Comparison of ENCODE assay signal across 17 cellular contexts in the genomic region with DNA sequence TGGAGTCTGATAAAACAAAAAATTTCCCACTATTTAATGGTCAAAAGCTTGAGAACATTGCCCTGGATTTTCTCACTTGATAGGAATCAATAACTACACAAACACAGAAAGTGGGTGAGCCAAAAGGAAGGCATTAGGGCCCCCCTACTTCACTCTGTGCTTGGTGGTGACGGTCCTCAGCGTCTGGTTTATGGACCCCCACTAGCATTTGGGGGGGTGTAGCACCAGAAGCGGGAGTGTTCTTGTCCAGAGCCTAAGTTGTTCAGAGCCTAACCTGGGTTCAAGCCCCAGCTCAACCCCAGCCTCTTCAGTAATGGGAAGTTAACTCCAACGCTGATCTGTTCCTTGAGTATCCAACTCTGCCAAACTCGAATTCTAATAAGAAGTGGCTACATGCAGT. TPM values are rescaled to one million over a fixed set of nuclear protein-coding genes. Genes with fewer than 3 reads are reported as not detected.
DNase-seq lines count a peak whose midpoint lies in the region; ATAC-seq and TF ChIP-seq lines count a peak whose summit lies in the region.
"Had no signal": no experiment of that assay in that cellular context is flagged by ENCODE, and none has a peak within 500 bp of the region (broad histone marks: within the 10 kb centered on the region; RNA-seq: fewer than 3 reads in every experiment).

No MANE protein-coding gene starts in this region.

- H2AFZ ChIP-seq in ACC112 (ENCODE audit: low read length, unreplicated experiment), result no peak overlapping the region

- DNase-seq in Panc1 (ENCODE audit: low read depth, low spot score) (no peak), osteocyte (ENCODE audit: extremely low spot score, unreplicated experiment) (peak; percentile 53), adrenal gland (no peak), T1000 (lab: John Stamatoyannopoulos, UW) (no peak)
- DNase-seq in activated naive CD4-positive, alpha-beta T cell treated with anti-CD3 and anti-CD28 coated beads, Interleukin-2, amount 50 U/mL, for 16 hours, result no peak
- DNase-seq in activated T-helper 1 cell treated with anti-CD3 and anti-CD28 coated beads, Interleukin-12 subunit alpha, Interleukin-12 subunit beta, Interleukin-2, Interleukin-4 antibody, amounts not matched to agents 30 ng/mL and 10 ng/mL and 1 ng/mL, durations not matched to agents 14 hours and 24 hours and 36 hours (ENCODE audit: low spot score), result no peak
- DNase-seq: AML-193; CD4-positive, alpha-beta T cell; DMS79 treated with DMSO at 0.1 percent for 48 hours; NCI-H1417 treated with DMSO at 0.1 percent for 48 hours; NCI-H2029; NCI-H510A treated with DMSO at 0.1 percent for 48 hours had no signal

- ATAC-seq in Panc1, result no peak
- ATAC-seq: A549, HCT116 had no signal

- H3K36me3 Mint-ChIP-seq in osteocyte (ENCODE audit: unreplicated experiment), result peaks cover 5% of the 10 kb centered on the region
- H3K36me3 Mint-ChIP-seq in activated T-helper 1 cell treated with anti-CD3 and anti-CD28 coated beads, Interleukin-12 subunit alpha, Interleukin-12 subunit beta, Interleukin-2, Interleukin-4 antibody, amounts not matched to agents 30 ng/mL and 10 ng/mL and 1 ng/mL, durations not matched to agents 14 hours and 24 hours and 36 hours (ENCODE audit: low read depth), result peaks cover 10% of the 10 kb centered on the region

- no peak for TF ChIP-seq POLR2A in adrenal gland (IDR thresholded peaks at IDR 0.05)

- H3K27me3 ChIP-seq in ACC112 (ENCODE audit: insufficient read depth, low read length) (no peaks in the 10 kb centered on the region), Panc1 (ENCODE audit: control insufficient read depth, insufficient read depth, low read length) (no peaks in the 10 kb centered on the region), esophagus (ENCODE audit: control insufficient read depth in 1 of 2, insufficient read depth in 2 of 2, low read length in 2 of 2) (no peaks in the 10 kb centered on the region), adrenal gland (no peaks in the 10 kb centered on the region)

- H3K4me3 Mint-ChIP-seq in osteocyte (ENCODE audit: unreplicated experiment), result no peak overlapping the region
- no peak overlapping the region for H3K4me3 Mint-ChIP-seq in activated T-helper 1 cell treated with anti-CD3 and anti-CD28 coated beads, Interleukin-12 subunit alpha, Interleukin-12 subunit beta, Interleukin-2, Interleukin-4 antibody, amounts not matched to agents 30 ng/mL and 10 ng/mL and 1 ng/mL, durations not matched to agents 14 hours and 24 hours and 36 hours
- H3K4me3 Mint-ChIP-seq: CD4-positive, alpha-beta T cell; IgD-negative memory B cell had no signal

- H3K4me3 ChIP-seq in ACC112 (ENCODE audit: low read depth, low read length) (no peak overlapping the region), Panc1 (ENCODE audit: low read depth in 2 of 2, low read length in 2 of 2) (no peak overlapping the region), esophagus (ENCODE audit: low read depth in 1 of 2, low read length in 2 of 2) (no peak overlapping the region), adrenal gland (no peak overlapping the region)
- H3K4me3 ChIP-seq: A549 had no signal

- CTCF ChIA-PET in Panc1 (lab: Charles Lee), result no interaction called here

- H3K27ac Mint-ChIP-seq in osteocyte (ENCODE audit: unreplicated experiment), result no peak overlapping the region
- no peak overlapping the region for H3K27ac Mint-ChIP-seq in activated T-helper 1 cell treated with anti-CD3 and anti-CD28 coated beads, Interleukin-12 subunit alpha, Interleukin-12 subunit beta, Interleukin-2, Interleukin-4 antibody, amounts not matched to agents 30 ng/mL and 10 ng/mL and 1 ng/mL, durations not matched to agents 14 hours and 24 hours and 36 hours
- H3K27ac Mint-ChIP-seq: CD4-positive, alpha-beta T cell had no signal

- 91 to 92% methylated on average over 5 of the region's 5 CpGs for WGBS in esophagus, 2 donors
- 87 to 93% (median 90%) methylated on average over 5 of the region's 5 CpGs for WGBS in adrenal gland, 4 donors

- in situ Hi-C loops in Panc1 (cut with HindIII; ENCODE audit: low pct_unique_long_range_greater_than_20kb, low sequenced_read_pairs), result no loop called here

- H3K4me1 Mint-ChIP-seq in osteocyte (ENCODE audit: unreplicated experiment), result peaks cover 14% of the 10 kb centered on the region
- peaks cover 20% of the 10 kb centered on the region for H3K4me1 Mint-ChIP-seq in activated T-helper 1 cell treated with anti-CD3 and anti-CD28 coated beads, Interleukin-12 subunit alpha, Interleukin-12 subunit beta, Interleukin-2, Interleukin-4 antibody, amounts not matched to agents 30 ng/mL and 10 ng/mL and 1 ng/mL, durations not matched to agents 14 hours and 24 hours and 36 hours (ENCODE audit: low read depth)

- H3K9me3 Mint-ChIP-seq in osteocyte (ENCODE audit: unreplicated experiment), result no peaks in the 10 kb centered on the region
- no peaks in the 10 kb centered on the region for H3K9me3 Mint-ChIP-seq in activated T-helper 1 cell treated with anti-CD3 and anti-CD28 coated beads, Interleukin-12 subunit alpha, Interleukin-12 subunit beta, Interleukin-2, Interleukin-4 antibody, amounts not matched to agents 30 ng/mL and 10 ng/mL and 1 ng/mL, durations not matched to agents 14 hours and 24 hours and 36 hours
- H3K9me3 Mint-ChIP-seq: CD4-positive, alpha-beta T cell; IgD-negative memory B cell had no signal

- BruUV-seq in Panc1 (replicated peaks; lab: Mats Ljungman, UMichigan), result no TSS peak

- POLR2A ChIA-PET in Panc1 (lab: Charles Lee), result interaction anchor here (0.6 kb wide), 1 partner anchor 144 kb away, joined by 3 read pairs; no protein-coding TSS in a partner anchor

- H3K27me3 Mint-ChIP-seq in osteocyte (ENCODE audit: unreplicated experiment), result no peaks in the 10 kb centered on the region
- H3K27me3 Mint-ChIP-seq in activated T-helper 1 cell treated with anti-CD3 and anti-CD28 coated beads, Interleukin-12 subunit alpha, Interleukin-12 subunit beta, Interleukin-2, Interleukin-4 antibody, amounts not matched to agents 30 ng/mL and 10 ng/mL and 1 ng/mL, durations not matched to agents 14 hours and 24 hours and 36 hours (ENCODE audit: insufficient read depth), result no peaks in the 10 kb centered on the region
- H3K27me3 Mint-ChIP-seq: CD4-positive, alpha-beta T cell; IgD-negative memory B cell had no signal

- H3K27ac ChIP-seq in ACC112 (ENCODE audit: low read depth, low read length) (peak overlapping the region; percentile 47; the same call in 1 of the 2 replicates), Panc1 (ENCODE audit: low read length) (peak overlapping the region; percentile 35; the same call in 1 of the 2 replicates), esophagus (ENCODE audit: low read depth in 2 of 2, low read length in 1 of 2) (peak overlapping the region; percentile 83 to 98), adrenal gland (no peak overlapping the region)

- peaks cover 5% of the 10 kb centered on the region; the same call in 1 of the 2 replicates for H3K36me3 ChIP-seq in ACC112 (ENCODE audit: insufficient read depth, low read length)
- no peaks in the 10 kb centered on the region for H3K36me3 ChIP-seq in Panc1 (ENCODE audit: control insufficient read depth, insufficient read depth, low read length)
- peaks cover 2 to 3% of the 10 kb centered on the region in 2 donors for H3K36me3 ChIP-seq in esophagus (ENCODE audit: control insufficient read depth in 2 of 2, insufficient read depth in 2 of 2, low read length in 1 of 2)
- peaks cover 0 to 4% of the 10 kb centered on the region in 2 donors for H3K36me3 ChIP-seq in adrenal gland (replicated peaks in 1 of 2)

- H3K4me1 ChIP-seq in ACC112 (ENCODE audit: control insufficient read depth, insufficient read depth, low read length, unreplicated experiment) (peaks cover 29% of the 10 kb centered on the region), Panc1 (ENCODE audit: control insufficient read depth, insufficient read depth, low read length) (peaks cover 3% of the 10 kb centered on the region), esophagus (ENCODE audit: control insufficient read depth in 2 of 2, insufficient read depth in 2 of 2, low read length in 1 of 2) (peaks cover 2 to 12% of the 10 kb centered on the region in 2 donors), adrenal gland (replicated peaks in 1 of 2) (no peaks in the 10 kb centered on the region)

- H3K79me2 ChIP-seq in ACC112 (ENCODE audit: control insufficient read depth, insufficient read depth, low read length, unreplicated experiment), result no peaks in the 10 kb centered on the region

- H3K9me3 ChIP-seq in Panc1 (ENCODE audit: control insufficient read depth, insufficient read depth, low read depth, low read length) (no peaks in the 10 kb centered on the region), esophagus (ENCODE audit: control insufficient read depth in 2 of 2, insufficient read depth in 1 of 2, low read depth in 1 of 2, low read length in 1 of 2) (no peaks in the 10 kb centered on the region), adrenal gland (replicated peaks in 1 of 3) (no peaks in the 10 kb centered on the region)
- H3K9me3 ChIP-seq: A549 had no signal

- no peak for TF ChIP-seq CTCF in Panc1 (IDR thresholded peaks at IDR 0.05)
- no peak for TF ChIP-seq CTCF in osteocyte (IDR thresholded peaks at IDR 0.05)
- no peak for TF ChIP-seq CTCF in adrenal gland (IDR thresholded peaks at IDR 0.05)

- intact Hi-C loops in Panc1 (cut with micrococcal nuclease; ENCODE audit: unreplicated experiment) (no loop called here), adrenal gland (cut with DNase I) (loop anchor here in 1 of 2 donors (10.0 kb wide), 1 partner anchor 306 kb away; no protein-coding TSS in a partner anchor)
- intact Hi-C loops in activated T-helper 1 cell treated with anti-CD3 and anti-CD28 coated beads, Interleukin-12 subunit alpha, Interleukin-12 subunit beta, Interleukin-2, Interleukin-4 antibody, amounts not matched to agents 30 ng/mL and 10 ng/mL and 1 ng/mL, durations not matched to agents 14 hours and 24 hours and 36 hours (cut with micrococcal nuclease), result no loop called here

RNA-seq across cellular contexts. Expression of gene STPG1, which starts 33.1 kb away (rescaled TPM):
- total RNA-seq in Panc1 (2021; ENCODE audit: unreplicated experiment) (9.9 TPM), osteocyte (5.3 and 5.4 TPM in 2 replicates), adrenal gland (1 to 10 TPM; 2.1 to 8.9 (median 5.7) TPM)
- polyA plus RNA-seq in Panc1 (2012; ENCODE audit: insufficient read length), result 8.4 TPM
- polyA plus RNA-seq in esophagus (1 to 10 TPM; 4.8 to 8.8 TPM), adrenal gland (1 to 10 TPM; 5.4 to 8.6 (median 7.8) TPM)
- 4.1 and 5.1 TPM in 2 replicates for total RNA-seq in activated T-helper 1 cell treated with anti-CD3 and anti-CD28 coated beads, Interleukin-12 subunit alpha, Interleukin-12 subunit beta, Interleukin-2, Interleukin-4 antibody, amounts not matched to agents 30 ng/mL and 10 ng/mL and 1 ng/mL, durations not matched to agents 14 hours and 24 hours and 36 hours

RNA-seq across cellular contexts. Expression of gene NIPAL3, which starts 35.1 kb away (rescaled TPM):
- total RNA-seq in Panc1 (2021; ENCODE audit: unreplicated experiment) (13.6 TPM), osteocyte (25.8 and 28.4 TPM in 2 replicates), adrenal gland (10 to 100 TPM; 15.6 to 88.4 (median 31.1) TPM)
- 12.3 TPM for polyA plus RNA-seq in Panc1 (2012; ENCODE audit: insufficient read length)
- polyA plus RNA-seq in esophagus (10 to 100 TPM; 10.3 to 11.3 TPM), adrenal gland (1 to 10 TPM; 5.6 to 9.8 (median 8.8) TPM)
- total RNA-seq in activated T-helper 1 cell treated with anti-CD3 and anti-CD28 coated beads, Interleukin-12 subunit alpha, Interleukin-12 subunit beta, Interleukin-2, Interleukin-4 antibody, amounts not matched to agents 30 ng/mL and 10 ng/mL and 1 ng/mL, durations not matched to agents 14 hours and 24 hours and 36 hours, result 22.7 and 23.5 TPM in 2 replicates

Comparison
In these comparisons a context has a peak if more than half of its experiments do, and no peak if none do; other contexts are left out.
1. H3K27ac ChIP-seq: peak in ACC112 (single experiment), Panc1 (single experiment) and esophagus (2 of 2); none in adrenal gland (0 of 5).